In genomic region chr2:224778474-224778877, GRCh38 we compare ENCODE assay signal across 8 cellular contexts.
DNase-seq lines count a peak whose midpoint lies in the region; ATAC-seq lines count a peak whose summit lies in the region.

No MANE protein-coding gene starts in this region.

- H3K4me3 Mint-ChIP-seq in CD4-positive, CD25-positive, alpha-beta regulatory T cell: peak overlapping the region in 1 of 4 donors; percentile 51

- no peaks in the 10 kb centered on the region for H3K9me3 ChIP-seq in CD4-positive, CD25-positive, alpha-beta regulatory T cell (ENCODE audit: control insufficient read depth in 2 of 2, low read length in 2 of 2)

- peaks cover 2 to 22% (median 5%) of the 10 kb centered on the region in 4 donors for H3K4me1 Mint-ChIP-seq in CD4-positive, CD25-positive, alpha-beta regulatory T cell

- H3K36me3 Mint-ChIP-seq in CD4-positive, CD25-positive, alpha-beta regulatory T cell: peaks cover 41% of the 10 kb centered on the region

- peak overlapping the region in 1 of 3 donors; percentile 58 for H3K27ac Mint-ChIP-seq in CD4-positive, CD25-positive, alpha-beta regulatory T cell

- H3K36me3 ChIP-seq in CD4-positive, CD25-positive, alpha-beta regulatory T cell (ENCODE audit: control insufficient read depth, insufficient read depth, low read length): peaks cover 45% of the 10 kb centered on the region

- no peaks in the 10 kb centered on the region for H3K27me3 Mint-ChIP-seq in CD4-positive, CD25-positive, alpha-beta regulatory T cell

- H3K27ac ChIP-seq in CD4-positive, CD25-positive, alpha-beta regulatory T cell (ENCODE audit: insufficient read depth, low read length, poor library complexity, severe bottlenecking): no peak overlapping the region

- peak; percentile 48 to 52 for ATAC-seq in CD4-positive, CD25-positive, alpha-beta regulatory T cell (ENCODE audit: low read depth in 2 of 2)
- ATAC-seq in GM18909 (IDR thresholded peaks at IDR 0.05; ENCODE audit: poor library complexity, unreplicated experiment) (peak; percentile 62), GM21825 (IDR thresholded peaks at IDR 0.05; ENCODE audit: unreplicated experiment) (no peak)

- DNase-seq in CD4-positive, CD25-positive, alpha-beta regulatory T cell: peak; percentile 41 to 75 (median 61)
- DNase-seq in KG1 (lab: John Stamatoyannopoulos, UW) (peak; percentile 6), T-helper 2 cell (peak in 4 of 5 experiments; percentile 4 to 59 (median 22)), anterior cingulate cortex (lab: John Stamatoyannopoulos, UW) (peak in 35 of 58 donors; percentile 1 to 68 (median 9)), inferior parietal cortex (ENCODE audit: extremely low spot score) (peak; percentile 84)
- DNase-seq in stimulated activated CD4-positive, alpha-beta T cell treated with anti-CD3 and anti-CD28 coated beads, Interleukin-2, amount 100 ng/mL, for 24 hours: peak; percentile 61 to 70

- no peaks in the 10 kb centered on the region for H3K27me3 ChIP-seq in CD4-positive, CD25-positive, alpha-beta regulatory T cell (ENCODE audit: control insufficient read depth, insufficient read depth, low read length)

- no peaks in the 10 kb centered on the region for H3K4me1 ChIP-seq in CD4-positive, CD25-positive, alpha-beta regulatory T cell (ENCODE audit: control insufficient read depth, insufficient read depth, low read length, poor library complexity, severe bottlenecking)

- no peak overlapping the region for H3K4me3 ChIP-seq in CD4-positive, CD25-positive, alpha-beta regulatory T cell (ENCODE audit: low read depth, low read length)

- H3K9me3 Mint-ChIP-seq in CD4-positive, CD25-positive, alpha-beta regulatory T cell: no peaks in the 10 kb centered on the region

Comparison
In these comparisons a context has a peak if more than half of its experiments do, and no peak if none do; other contexts are left out.
1. DNase-seq: peak in every context shown above with its lines; median percentile 84 in inferior parietal cortex; 66 in stimulated activated CD4-positive, alpha-beta T cell treated with anti-CD3 and anti-CD28 coated beads, Interleukin-2, amount 100 ng/mL, for 24 hours; 61 in CD4-positive, CD25-positive, alpha-beta regulatory T cell; 22 in T-helper 2 cell; 9 in anterior cingulate cortex; 6 in KG1.